23 cellular contexts compared by ENCODE assay signal in the genomic region with DNA sequence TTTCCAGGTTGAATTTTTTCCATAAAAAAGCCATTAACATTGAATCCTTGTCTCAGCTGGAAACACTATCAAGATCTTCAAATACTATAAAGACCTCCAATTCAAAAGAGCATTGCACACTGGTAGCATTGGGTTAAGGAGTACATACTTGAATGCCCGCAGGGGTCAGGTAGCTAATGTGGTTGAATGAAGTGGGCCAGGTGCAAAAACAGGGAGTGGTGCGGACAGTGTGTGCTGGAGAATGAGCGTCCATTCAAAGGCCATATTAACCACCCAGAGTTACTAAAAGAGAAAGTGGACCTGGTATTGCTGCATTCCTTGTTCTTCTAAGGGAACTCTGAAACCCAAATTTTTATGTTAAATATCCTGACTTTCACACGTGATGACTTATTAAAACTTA.
"Had no signal": no experiment of that assay in that cellular context is flagged by ENCODE, and none has a peak within 500 bp of the region (broad histone marks: within the 10 kb centered on the region; RNA-seq: fewer than 3 reads in every experiment).

No MANE protein-coding gene starts in this region.

- H3K4me3 ChIP-seq: K562 had no signal

- ATAC-seq: activated CD8-positive, alpha-beta memory T cell treated with anti-CD3 and anti-CD28 coated beads, Interleukin-2, amount 10 ng/mL, durations not matched to agents 7 days and 5 days; activated naive CD8-positive, alpha-beta T cell treated with anti-CD3 and anti-CD28 coated beads, Interleukin-2, amount 50 U/mL, for 24 hours; K562; PC-3 had no signal

- DNase-seq: activated B cell treated with CpG ODN at 0.5 μM for 24 hours; activated CD4-positive, alpha-beta T cell treated with anti-CD3 and anti-CD28 coated beads for 1 hour; activated CD4-positive, alpha-beta T cell treated with anti-CD3 and anti-CD28 coated beads, Interleukin-2, amount 10 ng/mL, durations not matched to agents 24 days and 14 days; activated CD4-positive, alpha-beta T cell treated with anti-CD3 and anti-CD28 coated beads, Interleukin-2, amount 50 U/mL, for 48 hours; activated CD8-positive, alpha-beta memory T cell treated with anti-CD3 and anti-CD28 coated beads, Interleukin-2, amount 10 ng/mL, durations not matched to agents 7 days and 5 days; activated effector memory CD4-positive, alpha-beta T cell treated with Interleukin-2 at 50 U/mL for 16 hours; activated naive CD4-positive, alpha-beta T cell; activated naive CD8-positive, alpha-beta T cell treated with anti-CD3 and anti-CD28 coated beads, Interleukin-2, amount 50 U/mL, for 24 hours; activated T-cell treated with anti-CD3 and anti-CD28 coated beads, Interleukin-2, amount 50 U/mL, for 24 hours; amygdala; Karpas-422; MM.1S; NCI-H1105; NCI-H1694; NCI-H2029; NCI-H2171; NCI-H345; NCI-H524; PC-3; SHP77 treated with DMSO at 0.1 percent for 48 hours; T-helper 2 cell; T1000 had no signal
